In genomic region chr1:62967031-62967430, GRCh38 we compare ENCODE assay signal across 1 cellular context.
TF ChIP-seq lines count a peak whose summit lies in the region.

No MANE protein-coding gene starts in this region.

TF ChIP-seq in H1, 55 proteins besides CTCF, POLR2A, EP300 and RAD21:
- TF ChIP-seq ZNF274 (IDR thresholded peaks at IDR 0.05; ENCODE audit: borderline replicate concordance, extremely low read depth, low read length) (no peak), BRCA1 (IDR thresholded peaks at IDR 0.05; ENCODE audit: low read depth, low read length) (no peak), SP1 (IDR thresholded peaks at IDR 0.05; ENCODE audit: low read depth, low read length) (no peak), SUZ12 (IDR thresholded peaks at IDR 0.05; ENCODE audit: low read length) (no peak), POU5F1 (IDR thresholded peaks at IDR 0.05; ENCODE audit: low read depth, low read length) (no peak), JUN (IDR thresholded peaks at IDR 0.05; ENCODE audit: low read depth, low read length) (no peak), GABPA (IDR thresholded peaks at IDR 0.05; ENCODE audit: borderline replicate concordance, insufficient read depth, low read length) (no peak), NRF1 (IDR thresholded peaks at IDR 0.05; ENCODE audit: low read depth, low read length) (no peak), CHD7 (IDR thresholded peaks at IDR 0.05; ENCODE audit: insufficient replicate concordance, low read length) (no peak), RBBP5 (IDR thresholded peaks at IDR 0.05; ENCODE audit: borderline replicate concordance, low read depth, low read length) (no peak), BCL11A (IDR thresholded peaks at IDR 0.05; ENCODE audit: low read depth in 2 of 2, low read length in 2 of 2) (no peak), SIX5 (IDR thresholded peaks at IDR 0.05; ENCODE audit: low read depth, low read length) (no peak), E2F6 (IDR thresholded peaks at IDR 0.05) (no peak), RFX5 (IDR thresholded peaks at IDR 0.05; ENCODE audit: borderline replicate concordance, low read depth, low read length) (no peak)
